ENCODE assay signal across 8 cellular contexts in the genomic region with DNA sequence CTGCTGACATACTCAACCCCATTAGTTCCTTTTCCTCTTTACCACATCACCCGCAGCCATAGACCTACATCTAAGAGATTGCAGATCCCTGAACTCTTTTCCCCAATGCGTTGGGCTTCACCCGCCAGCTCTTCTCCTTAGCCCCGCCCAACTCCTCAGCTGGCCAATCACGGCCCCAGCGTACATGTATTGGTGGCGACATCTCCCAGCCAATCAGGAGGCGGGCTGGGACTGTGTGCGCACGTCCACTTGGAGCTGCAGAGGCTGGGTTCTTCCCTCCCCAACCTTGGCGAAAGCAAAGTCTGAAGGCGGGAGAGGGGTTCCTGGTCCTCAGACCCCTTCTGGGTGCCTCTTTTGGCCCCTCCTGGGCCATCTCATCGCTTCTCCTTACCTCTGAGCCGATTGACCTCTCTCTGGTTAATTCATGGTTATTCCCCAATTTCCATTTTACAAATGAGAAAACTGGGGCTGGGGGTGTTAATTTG.
A peak's percentile ranks its signal among the peaks of the same experiment; 100 is the strongest.
DNase-seq lines count a peak whose midpoint lies in the region; ATAC-seq, FAIRE-seq and TF ChIP-seq lines count a peak whose summit lies in the region.

No MANE protein-coding gene starts in this region.

- peak; percentile 100 for ATAC-seq in GM18498 (IDR thresholded peaks at IDR 0.05; ENCODE audit: unreplicated experiment)
- ATAC-seq in HG02642 (IDR thresholded peaks at IDR 0.05; ENCODE audit: poor library complexity, unreplicated experiment), result peak; percentile 100
- peak; percentile 100 for ATAC-seq in effector memory CD8-positive, alpha-beta T cell (replicated peaks)

- DNase-seq in NCI-H2081 (lab: John Stamatoyannopoulos, UW) (peak; percentile 64 to 67), medulla oblongata (ENCODE audit: extremely low spot score) (peak; percentile 98), D721Med (ENCODE audit: insufficient read length, low spot score) (no peak)
- peak; percentile 87 for DNase-seq in activated CD8-positive, alpha-beta memory T cell treated with anti-CD3 and anti-CD28 coated beads for 24 hours
- DNase-seq in effector memory CD8-positive, alpha-beta T cell, result peak; percentile 64 to 71 (median 66)
- DNase-seq in stimulated activated CD8-positive, alpha-beta memory T cell treated with anti-CD3 and anti-CD28 coated beads, Interleukin-12 subunit alpha, Interleukin-12 subunit beta, amount 100 ng/mL, for 1 hour (ENCODE audit: low read depth), result peak; percentile 69

- H3K36me3 Mint-ChIP-seq in effector memory CD8-positive, alpha-beta T cell (ENCODE audit: insufficient read depth), result no peaks in the 10 kb centered on the region

- peak overlapping the region; percentile 79 to 84 for H3K4me3 Mint-ChIP-seq in effector memory CD8-positive, alpha-beta T cell

- H3K4me1 Mint-ChIP-seq in effector memory CD8-positive, alpha-beta T cell (ENCODE audit: low read depth in 2 of 2), result peaks cover 15 to 17% of the 10 kb centered on the region in 2 donors

- TF ChIP-seq CTCF in D721Med (IDR thresholded peaks at IDR 0.05; ENCODE audit: insufficient read depth, missing control alignments), result no peak

- H3K27ac Mint-ChIP-seq in effector memory CD8-positive, alpha-beta T cell, result peak overlapping the region; percentile 72 to 87

- H3K27me3 Mint-ChIP-seq in effector memory CD8-positive, alpha-beta T cell, result no peaks in the 10 kb centered on the region

- FAIRE-seq in D721Med (lab: Jason Lieb, UNC), result no peak

- H3K9me3 Mint-ChIP-seq in effector memory CD8-positive, alpha-beta T cell, result no peaks in the 10 kb centered on the region
